In the genomic region with DNA sequence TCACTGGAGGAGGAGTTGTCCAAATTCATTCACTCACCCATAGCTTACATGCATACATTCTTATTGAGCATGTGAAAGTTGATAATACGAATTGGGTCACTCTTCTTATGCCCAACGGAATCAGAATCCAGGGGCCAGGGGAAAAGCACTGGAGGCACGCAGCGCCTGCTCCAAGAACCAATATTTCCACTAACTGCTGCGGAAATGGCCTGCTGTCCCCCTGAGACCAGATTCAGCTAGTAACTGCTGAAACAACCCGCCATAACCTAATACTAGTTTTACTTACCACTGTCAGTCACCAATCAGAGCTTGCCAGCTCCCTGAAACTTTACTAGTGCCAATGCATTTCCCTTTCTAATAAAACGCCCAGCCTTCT, we compare ENCODE assay signal across 8 cellular contexts. TPM values are rescaled to one million over a fixed set of nuclear protein-coding genes. Genes with fewer than 3 reads are reported as not detected.
DNase-seq lines count a peak whose midpoint lies in the region; ATAC-seq and TF ChIP-seq lines count a peak whose summit lies in the region.

No MANE protein-coding gene starts in this region.

- CTCF ChIA-PET in T-cell (lab: Charles Lee) = interaction anchor here in 1 of 2 donors (0.9 kb wide), 1 partner anchor 76 kb away, joined by 3 read pairs; no protein-coding TSS in a partner anchor

- peak overlapping the region; percentile 95 to 96 for H3K27ac Mint-ChIP-seq in T-cell

- H3K9me3 Mint-ChIP-seq in T-cell = peaks cover 0 to 5% (median 3%) of the 10 kb centered on the region in 3 donors

- ATAC-seq in T-cell (replicated peaks in 1 of 4) (no peak), HG02798 (IDR thresholded peaks at IDR 0.05; ENCODE audit: poor library complexity, unreplicated experiment) (no peak)

- H3K4me3 ChIP-seq in GM06990 (replicated peaks; ENCODE audit: low read depth, low read length) (peak overlapping the region; percentile 74), fibroblast of pulmonary artery (replicated peaks; ENCODE audit: low read depth, low read length) (peak overlapping the region; percentile 70), rectal smooth muscle tissue (ENCODE audit: low read length) (peak overlapping the region; percentile 89)

- peaks cover 60 to 66% (median 61%) of the 10 kb centered on the region in 3 donors for H3K4me1 Mint-ChIP-seq in T-cell

- peaks cover 13% of the 10 kb centered on the region for H3K4me1 ChIP-seq in rectal smooth muscle tissue (ENCODE audit: control insufficient read depth, insufficient read depth, low read length)

- no peaks in the 10 kb centered on the region for H3K27me3 Mint-ChIP-seq in T-cell

- DNase-seq in GM06990 (ENCODE audit: extremely low read depth, insufficient read length) (no peak), T-cell (no peak), fibroblast of pulmonary artery (ENCODE audit: low read depth) (no peak), kidney glomerular epithelial cell (lab: John Stamatoyannopoulos, UW) (no peak), SW480 (ENCODE audit: low spot score) (no peak)
- no peak for DNase-seq in stimulated activated CD4-positive, alpha-beta T cell treated with anti-CD3 and anti-CD28 coated beads, Interleukin-15, amount 100 ng/mL, for 24 hours

- POLR2A ChIA-PET in T-cell (lab: Charles Lee) = interaction anchor here (0.5 to 0.6 kb wide), 5 partner anchors 11 to 65 kb away, joined by 3 to 4 read pairs (median 3); a partner anchor contains a TSS

- H3K4me3 Mint-ChIP-seq in T-cell = peak overlapping the region; percentile 82 to 93 (median 90)

- TF ChIP-seq CTCF in GM06990 (IDR thresholded peaks at IDR 0.05; ENCODE audit: insufficient read depth, low read length, poor library complexity, severe bottlenecking) = no peak
- no peak for TF ChIP-seq CTCF in fibroblast of pulmonary artery (IDR thresholded peaks at IDR 0.05; ENCODE audit: low read length, missing control alignments)

- peaks cover 6% of the 10 kb centered on the region for H3K36me3 ChIP-seq in GM06990 (ENCODE audit: control insufficient read depth, insufficient read depth, low read length)
- H3K36me3 ChIP-seq in rectal smooth muscle tissue (ENCODE audit: control insufficient read depth, insufficient read depth, low read length) = peaks cover 4% of the 10 kb centered on the region

- H3K27me3 ChIP-seq in GM06990 (replicated peaks; ENCODE audit: control insufficient read depth, insufficient read depth, low read length) = no peaks in the 10 kb centered on the region
- no peaks in the 10 kb centered on the region for H3K27me3 ChIP-seq in rectal smooth muscle tissue (ENCODE audit: control insufficient read depth, insufficient read depth, low read length)

- peak overlapping the region; percentile 41 for H3K9ac ChIP-seq in rectal smooth muscle tissue (ENCODE audit: low read length)

- no peaks in the 10 kb centered on the region for H3K36me3 Mint-ChIP-seq in T-cell

- peak overlapping the region; percentile 70 for H3K27ac ChIP-seq in rectal smooth muscle tissue (ENCODE audit: low read depth, low read length)

RNA-seq across cellular contexts. Expression of a gene that starts 0.6 kb away (rescaled TPM):
- total RNA-seq in T-cell = 10 to 100 TPM; 76.7 to 90.4 (median 79.9) TPM
